Comparison of ENCODE assay signal across 16 cellular contexts in the genomic region with DNA sequence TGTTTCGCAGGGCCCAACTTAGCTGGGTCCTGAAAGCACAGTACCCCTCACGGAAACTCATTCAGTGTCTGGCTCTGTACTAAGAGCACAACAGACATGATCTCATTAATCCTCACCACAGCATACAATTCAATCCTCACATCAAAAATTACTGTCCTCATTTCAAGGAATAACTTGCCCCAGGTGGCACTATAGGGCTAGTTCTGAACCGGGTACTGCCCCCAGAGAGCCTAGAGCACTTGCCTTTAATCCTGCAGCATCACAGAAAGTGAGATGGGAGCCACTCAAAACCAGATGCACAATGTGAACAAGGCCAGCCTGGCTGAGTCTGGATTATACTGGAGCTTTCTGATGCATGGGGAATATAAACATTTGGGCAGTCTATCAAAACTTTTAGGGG.
DNase-seq lines count a peak whose midpoint lies in the region; ATAC-seq, FAIRE-seq and TF ChIP-seq lines count a peak whose summit lies in the region.
"Had no signal": no experiment of that assay in that cellular context is flagged by ENCODE, and none has a peak within 500 bp of the region (broad histone marks: within the 10 kb centered on the region; RNA-seq: fewer than 3 reads in every experiment).

No MANE protein-coding gene starts in this region.

- H3K36me3 ChIP-seq in PC-3 (ENCODE audit: low read depth, low read length) = no peaks in the 10 kb centered on the region
- H3K36me3 ChIP-seq: SJSA1, WERI-Rb-1 had no signal

- H3K27me3 Mint-ChIP-seq in HFFc6 (ENCODE audit: insufficient read depth) = no peaks in the 10 kb centered on the region; the same call in 1 of the 2 replicates

- no peak overlapping the region for H3K4me3 Mint-ChIP-seq in HFFc6
- H3K4me3 Mint-ChIP-seq: CD4-positive, alpha-beta memory T cell had no signal

- no peaks in the 10 kb centered on the region for H3K79me2 ChIP-seq in PC-3 (ENCODE audit: low read length)

- ATAC-seq in PC-3 (peak; percentile 78), HG03159 (IDR thresholded peaks at IDR 0.05; ENCODE audit: unreplicated experiment) (no peak)
- ATAC-seq: esophagus mucosa had no signal

- no peak overlapping the region for H3K4me2 ChIP-seq in PC-3 (ENCODE audit: low read length)

- TSS peak; percentile 7 for BruUV-seq in PC-3 (replicated peaks; lab: Mats Ljungman, UMichigan)

- no peak overlapping the region for H3K4me3 ChIP-seq in PC-3 (ENCODE audit: low read length)
- H3K4me3 ChIP-seq: lung, SJSA1 had no signal

- H3K27ac ChIP-seq in PC-3 (ENCODE audit: low read length) = no peak overlapping the region
- H3K27ac ChIP-seq: SJSA1, WERI-Rb-1 had no signal

- POLR2A ChIA-PET in PC-3 (lab: Charles Lee; ENCODE audit: unreplicated experiment) = no interaction called here

- H3F3A ChIP-seq in PC-3 (ENCODE audit: low read length, unreplicated experiment) = no peaks in the 10 kb centered on the region

- H3K9ac ChIP-seq in PC-3 (ENCODE audit: low read length) = no peak overlapping the region

- no peaks in the 10 kb centered on the region for H4K20me1 ChIP-seq in PC-3 (ENCODE audit: low read length)

- H3K4me1 ChIP-seq in PC-3 (ENCODE audit: insufficient read depth, low read length) = no peaks in the 10 kb centered on the region

- peak; percentile 20 for TF ChIP-seq CTCF in D721Med (IDR thresholded peaks at IDR 0.05; ENCODE audit: insufficient read depth, missing control alignments)
- 0 out of 2 replicates have a peak, but pooled peaks have one; percentile 7 for TF ChIP-seq CTCF in HFFc6 (IDR thresholded peaks at IDR 0.05)
- peak; percentile 54 for TF ChIP-seq CTCF in PC-3 (conservative IDR thresholded peaks at IDR 0.05; ENCODE audit: low read depth, low read length)

- no peaks in the 10 kb centered on the region for H3K9me3 Mint-ChIP-seq in HFFc6

- no peak for FAIRE-seq in D721Med (lab: Jason Lieb, UNC)

- intact Hi-C loops in PC-3 (cut with micrococcal nuclease) = loop anchor here (1.0 kb wide), 1 partner anchor 160 kb away; no protein-coding TSS in a partner anchor

- H3K27ac Mint-ChIP-seq in HFFc6 = no peak overlapping the region
- H3K27ac Mint-ChIP-seq: CD4-positive, alpha-beta memory T cell had no signal

- H3K9me2 ChIP-seq in PC-3 (replicated peaks; ENCODE audit: low read length) = no peaks in the 10 kb centered on the region

- no peaks in the 10 kb centered on the region for H3K9me3 ChIP-seq in PC-3 (ENCODE audit: low read length)
- H3K9me3 ChIP-seq: SJSA1 had no signal

- H3K4me1 Mint-ChIP-seq in HFFc6 (ENCODE audit: low read depth) = peaks cover 10% of the 10 kb centered on the region; the same call in 1 of the 2 replicates
- H3K4me1 Mint-ChIP-seq: CD4-positive, alpha-beta memory T cell had no signal

- CTCF ChIA-PET in PC-3 (lab: Charles Lee) = no interaction called here

- no peak overlapping the region for H2AFZ ChIP-seq in PC-3 (ENCODE audit: low read length)

- no peaks in the 10 kb centered on the region for H3K36me3 Mint-ChIP-seq in HFFc6 (ENCODE audit: low read depth)
- H3K36me3 Mint-ChIP-seq: CD4-positive, alpha-beta memory T cell had no signal

- no peaks in the 10 kb centered on the region for H3K27me3 ChIP-seq in PC-3 (ENCODE audit: low read length)
- H3K27me3 ChIP-seq: SJSA1 had no signal

- DNase-seq in D721Med (ENCODE audit: insufficient read length, low spot score) = no peak
- DNase-seq in HFFc6 = no peak
- DNase-seq in PC-3 = peak; percentile 48
- peak; percentile 20 for DNase-seq in glomerular visceral epithelial cell (ENCODE audit: extremely low spot score)
- DNase-seq in iPS-NIHi7 (ENCODE audit: extremely low spot score) = no peak
- DNase-seq in COLO829 (ENCODE audit: low spot score) = no peak
- DNase-seq: activated CD8-positive, alpha-beta memory T cell treated with anti-CD3 and anti-CD28 coated beads, Interleukin-2, amount 50 U/mL, for 4 hours; CD4-positive, alpha-beta memory T cell; hypothalamus; NCI-H1436 treated with DMSO at 0.1 percent for 48 hours; NCI-H774; WERI-Rb-1 had no signal

Comparison
In these comparisons a context has a peak if more than half of its experiments do, and no peak if none do; other contexts are left out.
1. DNase-seq: peak in PC-3 (single experiment) and glomerular visceral epithelial cell (single experiment); none in D721Med (single experiment), HFFc6 (single experiment), iPS-NIHi7 (single experiment) and COLO829 (single experiment).
2. Peak in every context shown above with its lines, with median percentiles within 50 percentile points of each other: CTCF ChIP-seq.